In the genomic region with DNA sequence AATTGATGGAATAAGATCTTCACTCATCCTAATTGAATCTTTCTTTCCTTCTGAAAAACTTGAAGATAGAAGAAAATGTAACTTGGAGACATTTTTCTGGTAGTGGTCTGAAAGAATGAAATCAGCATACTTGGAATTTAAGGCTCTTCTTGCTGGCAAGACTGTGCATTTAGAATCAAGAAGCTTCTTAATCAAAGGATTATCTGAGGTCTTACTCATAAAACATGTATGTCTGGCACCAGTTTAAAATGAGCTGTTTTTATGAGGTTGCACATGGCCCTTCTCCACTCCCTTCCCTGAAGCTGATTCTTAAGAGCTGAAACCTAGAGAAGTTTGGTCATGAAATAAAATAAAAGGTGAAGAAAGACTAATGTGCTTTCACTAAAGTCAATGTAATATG, we compare ENCODE assay signal across 18 cellular contexts.
DNase-seq lines count a peak whose midpoint lies in the region; ATAC-seq, FAIRE-seq and TF ChIP-seq lines count a peak whose summit lies in the region.
"Had no signal": no experiment of that assay in that cellular context is flagged by ENCODE, and none has a peak within 500 bp of the region (broad histone marks: within the 10 kb centered on the region; RNA-seq: fewer than 3 reads in every experiment).

No MANE protein-coding gene starts in this region.

- no peaks in the 10 kb centered on the region for H3K36me3 ChIP-seq in ACC112 (ENCODE audit: insufficient read depth, low read length)
- H3K36me3 ChIP-seq: thoracic aorta had no signal

- no peak overlapping the region for H3K4me3 ChIP-seq in ACC112 (ENCODE audit: low read depth, low read length)
- H3K4me3 ChIP-seq: coronary artery, gastrocnemius medialis, PC-9, thoracic aorta had no signal

- H3K4me1 Mint-ChIP-seq in HFFc6 (ENCODE audit: low read depth), result peaks cover 51% of the 10 kb centered on the region
- H3K4me1 Mint-ChIP-seq: activated naive CD8-positive, alpha-beta T cell treated with anti-CD3 and anti-CD28 coated beads, Interleukin-2, amount 10 ng/mL, durations not matched to agents 7 days and 5 days; immature natural killer cell; T-cell had no signal

- FAIRE-seq in frontal cortex (lab: Jason Lieb, UNC), result no peak

- H3K27ac Mint-ChIP-seq in HFFc6, result peak overlapping the region; percentile 76
- H3K27ac Mint-ChIP-seq: activated naive CD8-positive, alpha-beta T cell treated with anti-CD3 and anti-CD28 coated beads, Interleukin-2, amount 10 ng/mL, durations not matched to agents 7 days and 5 days; immature natural killer cell; T-cell had no signal

- H3K9me3 Mint-ChIP-seq in HFFc6, result no peaks in the 10 kb centered on the region
- H3K9me3 Mint-ChIP-seq: activated naive CD8-positive, alpha-beta T cell treated with anti-CD3 and anti-CD28 coated beads, Interleukin-2, amount 10 ng/mL, durations not matched to agents 7 days and 5 days; immature natural killer cell; T-cell had no signal

- H3K36me3 Mint-ChIP-seq in HFFc6 (ENCODE audit: low read depth), result peaks cover 33% of the 10 kb centered on the region

- H3K27me3 ChIP-seq in ACC112 (ENCODE audit: insufficient read depth, low read length), result no peaks in the 10 kb centered on the region
- H3K27me3 ChIP-seq: gastrocnemius medialis had no signal

- in situ Hi-C loops in KBM-7 (cut with MboI; ENCODE audit: low pct_unique_long_range_greater_than_20kb, low sequenced_read_pairs), result no loop called here

- no peak for TF ChIP-seq CTCF in HFFc6 (IDR thresholded peaks at IDR 0.05)

- peak overlapping the region; percentile 56 for H3K4me3 Mint-ChIP-seq in HFFc6
- H3K4me3 Mint-ChIP-seq: activated naive CD8-positive, alpha-beta T cell treated with anti-CD3 and anti-CD28 coated beads, Interleukin-2, amount 10 ng/mL, durations not matched to agents 7 days and 5 days; immature natural killer cell; T-cell had no signal

- peak overlapping the region; percentile 11; the same call in 1 of the 2 replicates for H3K27ac ChIP-seq in ACC112 (ENCODE audit: low read depth, low read length)
- H3K27ac ChIP-seq: coronary artery, PC-9, thoracic aorta had no signal

- peaks cover 16% of the 10 kb centered on the region for H3K79me2 ChIP-seq in ACC112 (ENCODE audit: control insufficient read depth, insufficient read depth, low read length, unreplicated experiment)

- DNase-seq in HFFc6 (peak; percentile 84), amniotic epithelial cell (ENCODE audit: low read depth) (peak; percentile 94), fibroblast of the conjunctiva (ENCODE audit: low read depth) (peak; percentile 46), frontal cortex (ENCODE audit: low spot score in 2 of 2) (no peak), KBM-7 (no peak), C1 segment of cervical spinal cord (lab: John Stamatoyannopoulos, UW) (no peak)
- DNase-seq: activated naive CD8-positive, alpha-beta T cell treated with anti-CD3 and anti-CD28 coated beads, Interleukin-2, amount 10 ng/mL, durations not matched to agents 7 days and 5 days; AML-193; gastrocnemius medialis; immature natural killer cell; NCI-H1417 treated with DMSO at 0.1 percent for 48 hours; PC-9; T-cell had no signal

- H2AFZ ChIP-seq in ACC112 (ENCODE audit: low read length, unreplicated experiment), result no peak overlapping the region
- H2AFZ ChIP-seq: PC-9 had no signal

- ATAC-seq in HG02938 (IDR thresholded peaks at IDR 0.05; ENCODE audit: unreplicated experiment), result no peak
- ATAC-seq: activated CD4-positive, CD25-positive, alpha-beta regulatory T cell treated with anti-CD3 and anti-CD28 coated beads, Interleukin-2, amount 50 U/mL, for 24 hours; gastrocnemius medialis; T-cell had no signal

- H3K27me3 Mint-ChIP-seq in HFFc6 (ENCODE audit: insufficient read depth), result no peaks in the 10 kb centered on the region; the same call in 1 of the 2 replicates
- H3K27me3 Mint-ChIP-seq: T-cell had no signal

- peaks cover 9% of the 10 kb centered on the region for H3K4me1 ChIP-seq in ACC112 (ENCODE audit: control insufficient read depth, insufficient read depth, low read length, unreplicated experiment)

Comparison
In these comparisons a context has a peak if more than half of its experiments do, and no peak if none do; other contexts are left out.
1. DNase-seq: peak in HFFc6 (single experiment), amniotic epithelial cell (single experiment) and fibroblast of the conjunctiva (single experiment); none in frontal cortex (0 of 2), KBM-7 (single experiment) and C1 segment of cervical spinal cord (0 of 14).